ENCODE assay signal across 21 cellular contexts in genomic region chr11:105975128-105975527, GRCh38.
"Had no signal": no experiment of that assay in that cellular context is flagged by ENCODE, and none has a peak within 500 bp of the region (broad histone marks: within the 10 kb centered on the region; RNA-seq: fewer than 3 reads in every experiment).

No MANE protein-coding gene starts in this region.

- H3K27me3 ChIP-seq: adrenal gland, body of pancreas had no signal

- H3K9me3 Mint-ChIP-seq: activated CD4-positive, alpha-beta memory T cell treated with anti-CD3 and anti-CD28 coated beads for 36 hours; endodermal cell; immature natural killer cell; nephron had no signal

- H3K9me3 ChIP-seq: adrenal gland, body of pancreas had no signal

- DNase-seq: activated CD4-positive, alpha-beta memory T cell treated with anti-CD3 and anti-CD28 coated beads for 36 hours; activated CD4-positive, alpha-beta T cell treated with anti-CD3 and anti-CD28 coated beads for 36 hours; activated CD8-positive, alpha-beta memory T cell treated with anti-CD3 and anti-CD28 coated beads, Interleukin-2, amount 10 ng/mL, durations not matched to agents 7 days and 5 days; activated naive CD4-positive, alpha-beta T cell treated with anti-CD3 and anti-CD28 coated beads, Interleukin-2, amount 50 U/mL, for 16 hours; activated T-cell treated with anti-CD3 and anti-CD28 coated beads, Interleukin-2, amount 50 U/mL, for 1 hour; adrenal gland; body of pancreas; cerebellar nuclear complex; endodermal cell; erythroblast; head of caudate nucleus; immature natural killer cell; nucleus accumbens; posterior cingulate gyrus; stimulated activated CD4-positive, alpha-beta T cell treated with anti-CD3 and anti-CD28 coated beads, Interleukin-15, amount 100 ng/mL, for 24 hours; stimulated activated CD4-positive, alpha-beta T cell treated with anti-CD3 and anti-CD28 coated beads, Interleukin-4, amount 100 ng/mL, for 4 hours; stimulated activated CD8-positive, alpha-beta memory T cell treated with anti-CD3 and anti-CD28 coated beads, Interleukin-4, amount 100 ng/mL, for 48 hours; stimulated activated naive CD4-positive, alpha-beta T cell treated with Interleukin-2 at 50 U/mL for 16 hours; T-helper 2 cell had no signal

- H3K27ac ChIP-seq: adrenal gland, body of pancreas, skin epidermis had no signal

- H3K4me1 Mint-ChIP-seq: activated CD4-positive, alpha-beta T cell treated with anti-CD3 and anti-CD28 coated beads for 36 hours; activated CD8-positive, alpha-beta memory T cell treated with anti-CD3 and anti-CD28 coated beads, Interleukin-2, amount 10 ng/mL, durations not matched to agents 7 days and 5 days; endodermal cell; immature natural killer cell; nephron had no signal

- H3K36me3 ChIP-seq: adrenal gland had no signal

- H3K4me1 ChIP-seq: adrenal gland, body of pancreas had no signal

- H3K27ac Mint-ChIP-seq: activated CD4-positive, alpha-beta memory T cell treated with anti-CD3 and anti-CD28 coated beads for 36 hours; activated CD4-positive, alpha-beta T cell treated with anti-CD3 and anti-CD28 coated beads for 36 hours; activated CD8-positive, alpha-beta memory T cell treated with anti-CD3 and anti-CD28 coated beads, Interleukin-2, amount 10 ng/mL, durations not matched to agents 7 days and 5 days; endodermal cell; immature natural killer cell; nephron had no signal

- H3K4me3 Mint-ChIP-seq: activated CD4-positive, alpha-beta memory T cell treated with anti-CD3 and anti-CD28 coated beads for 36 hours; activated CD4-positive, alpha-beta T cell treated with anti-CD3 and anti-CD28 coated beads for 36 hours; activated CD8-positive, alpha-beta memory T cell treated with anti-CD3 and anti-CD28 coated beads, Interleukin-2, amount 10 ng/mL, durations not matched to agents 7 days and 5 days; endodermal cell; immature natural killer cell; nephron had no signal

- H3K36me3 Mint-ChIP-seq: activated CD4-positive, alpha-beta memory T cell treated with anti-CD3 and anti-CD28 coated beads for 36 hours; activated CD8-positive, alpha-beta memory T cell treated with anti-CD3 and anti-CD28 coated beads, Interleukin-2, amount 10 ng/mL, durations not matched to agents 7 days and 5 days; immature natural killer cell had no signal

- ATAC-seq: activated CD4-positive, alpha-beta T cell treated with anti-CD3 and anti-CD28 coated beads for 36 hours; activated CD8-positive, alpha-beta memory T cell treated with anti-CD3 and anti-CD28 coated beads, Interleukin-2, amount 10 ng/mL, durations not matched to agents 7 days and 5 days; body of pancreas had no signal

- H3K4me3 ChIP-seq: adrenal gland, body of pancreas, skin epidermis had no signal
